ENCODE assay signal across 8 cellular contexts in genomic region chr2:26745609-26746327, GRCh38. TPM values are rescaled to one million over a fixed set of nuclear protein-coding genes. Genes with fewer than 3 reads are reported as not detected.
DNase-seq lines count a peak whose midpoint lies in the region; ATAC-seq, FAIRE-seq and TF ChIP-seq lines count a peak whose summit lies in the region.

No MANE protein-coding gene starts in this region.

- peak; percentile 93 for TF ChIP-seq CTCF in KMS-11 (conservative IDR thresholded peaks at IDR 0.05; ENCODE audit: low read depth, low read length)
- peak; percentile 93 for TF ChIP-seq CTCF in PC-3 (conservative IDR thresholded peaks at IDR 0.05; ENCODE audit: low read depth, low read length)
- TF ChIP-seq CTCF in fibroblast of mammary gland (conservative IDR thresholded peaks at IDR 0.05; ENCODE audit: control insufficient read depth, insufficient read depth, low read depth, low read length) = peak; percentile 95
- TF ChIP-seq CTCF in neural cell (IDR thresholded peaks at IDR 0.05; ENCODE audit: poor library complexity, severe bottlenecking) = peak; percentile 96

- no peak overlapping the region for H3K4me3 Mint-ChIP-seq in activated T-cell treated with anti-CD3 and anti-CD28 coated beads, Interleukin-2, amount 50 U/mL, for 4 hours

- CTCF ChIA-PET in PC-3 (lab: Charles Lee) = interaction anchor here (0.6 to 2.4 kb wide), 3 partner anchors 130 to 164 kb away, joined by 3 to 20 read pairs (median 4); no protein-coding TSS in a partner anchor

- H3K4me2 ChIP-seq in KMS-11 (no peak overlapping the region), PC-3 (ENCODE audit: low read length) (no peak overlapping the region), neural cell (ENCODE audit: low read length) (no peak overlapping the region)

- peak; percentile 95 for TF ChIP-seq RAD21 in neural cell (conservative IDR thresholded peaks at IDR 0.05)

- BruUV-seq in PC-3 (replicated peaks; lab: Mats Ljungman, UMichigan) = no TSS peak

- H3K79me2 ChIP-seq in KMS-11 (ENCODE audit: insufficient read depth, low read depth) (no peaks in the 10 kb centered on the region), PC-3 (ENCODE audit: low read length) (no peaks in the 10 kb centered on the region), neural cell (replicated peaks; ENCODE audit: insufficient read depth, low read length) (no peaks in the 10 kb centered on the region)

- no peaks in the 10 kb centered on the region; the same call in 1 of the 2 replicates for H3K27me3 ChIP-seq in KMS-11 (ENCODE audit: insufficient read depth, low read depth)
- H3K27me3 ChIP-seq in PC-3 (ENCODE audit: low read length) = no peaks in the 10 kb centered on the region
- H3K27me3 ChIP-seq in neural cell (ENCODE audit: insufficient read depth, low read depth, low read length) = no peaks in the 10 kb centered on the region

- no peak overlapping the region for H3K27ac ChIP-seq in KMS-11
- no peak overlapping the region for H3K27ac ChIP-seq in PC-3 (ENCODE audit: low read length)
- no peak overlapping the region for H3K27ac ChIP-seq in neural cell (ENCODE audit: low read length)

- intact Hi-C loops in PC-3 (cut with micrococcal nuclease) = loop anchor here (1.0 kb wide), 1 partner anchor 140 kb away; no protein-coding TSS in a partner anchor

- FAIRE-seq in G401.6 (lab: Jason Lieb, UNC) = peak; percentile 60

- H3K27me3 Mint-ChIP-seq in activated T-cell treated with anti-CD3 and anti-CD28 coated beads, Interleukin-2, amount 50 U/mL, for 4 hours (ENCODE audit: low read depth) = no peaks in the 10 kb centered on the region

- no peaks in the 10 kb centered on the region for H3K36me3 Mint-ChIP-seq in activated T-cell treated with anti-CD3 and anti-CD28 coated beads, Interleukin-2, amount 50 U/mL, for 4 hours (ENCODE audit: insufficient read depth)

- no peak for TF ChIP-seq EP300 in neural cell (conservative IDR thresholded peaks at IDR 0.05; ENCODE audit: poor library complexity, severe bottlenecking)

- H3K4me3 ChIP-seq in KMS-11 (IDR thresholded peaks at IDR 0.05; ENCODE audit: insufficient read depth, low read depth, low read length) = no peak overlapping the region
- H3K4me3 ChIP-seq in PC-3 (ENCODE audit: low read length) = no peak overlapping the region
- no peak overlapping the region for H3K4me3 ChIP-seq in fibroblast of mammary gland (ENCODE audit: control insufficient read depth, low read depth, low read length)
- no peak overlapping the region for H3K4me3 ChIP-seq in neural cell (ENCODE audit: low read length)

- H3K4me1 ChIP-seq in KMS-11 (ENCODE audit: low read depth, poor library complexity, severe bottlenecking) = no peaks in the 10 kb centered on the region
- H3K4me1 ChIP-seq in PC-3 (ENCODE audit: insufficient read depth, low read length) = no peaks in the 10 kb centered on the region

- H4K20me1 ChIP-seq in KMS-11 (ENCODE audit: insufficient read depth) (no peaks in the 10 kb centered on the region), PC-3 (ENCODE audit: low read length) (no peaks in the 10 kb centered on the region), neural cell (ENCODE audit: insufficient read depth) (no peaks in the 10 kb centered on the region)

- POLR2A ChIA-PET in PC-3 (lab: Charles Lee; ENCODE audit: unreplicated experiment) = no interaction called here

- DNase-seq in PC-3 (peak; percentile 86), fibroblast of mammary gland (ENCODE audit: low read depth) (peak; percentile 79)
- DNase-seq in activated T-cell treated with anti-CD3 and anti-CD28 coated beads, Interleukin-2, amount 50 U/mL, for 4 hours = peak; percentile 73
- DNase-seq in stimulated activated naive CD8-positive, alpha-beta T cell treated with anti-CD3 and anti-CD28 coated beads, Interleukin-15, Interleukin-2, amounts not matched to agents 100 U/mL and 50 U/mL, for 24 hours = peak; percentile 88

- H3K9me3 ChIP-seq in PC-3 (ENCODE audit: low read length) = no peaks in the 10 kb centered on the region
- no peaks in the 10 kb centered on the region for H3K9me3 ChIP-seq in neural cell (ENCODE audit: low read length)

- no peaks in the 10 kb centered on the region for H3K36me3 ChIP-seq in KMS-11 (ENCODE audit: insufficient read depth)
- no peaks in the 10 kb centered on the region for H3K36me3 ChIP-seq in PC-3 (ENCODE audit: low read depth, low read length)
- H3K36me3 ChIP-seq in neural cell (ENCODE audit: insufficient read depth, low read length) = no peaks in the 10 kb centered on the region

- H3F3A ChIP-seq in PC-3 (ENCODE audit: low read length, unreplicated experiment) (no peaks in the 10 kb centered on the region), neural cell (ENCODE audit: insufficient read depth, low read length, poor library complexity, severe bottlenecking) (no peaks in the 10 kb centered on the region)

- H3K9ac ChIP-seq in KMS-11 = no peak overlapping the region
- H3K9ac ChIP-seq in PC-3 (ENCODE audit: low read length) = no peak overlapping the region
- H3K9ac ChIP-seq in neural cell (ENCODE audit: low read length) = no peak overlapping the region

- peaks cover 2% of the 10 kb centered on the region for H3K4me1 Mint-ChIP-seq in activated T-cell treated with anti-CD3 and anti-CD28 coated beads, Interleukin-2, amount 50 U/mL, for 4 hours (ENCODE audit: low read depth)

- ATAC-seq in PC-3 (peak; percentile 97), GM19035 (IDR thresholded peaks at IDR 0.05; ENCODE audit: unreplicated experiment) (no peak)
- ATAC-seq in activated T-cell treated with anti-CD3 and anti-CD28 coated beads, Interleukin-2, amount 50 U/mL, for 4 hours = peak; percentile 77
- ATAC-seq in stimulated activated naive CD8-positive, alpha-beta T cell treated with anti-CD3 and anti-CD28 coated beads, Interleukin-15, Interleukin-2, amounts not matched to agents 100 U/mL and 50 U/mL, for 24 hours = peak; percentile 78

- no peak overlapping the region for H2AFZ ChIP-seq in KMS-11 (ENCODE audit: low read depth)
- H2AFZ ChIP-seq in PC-3 (ENCODE audit: low read length) = no peak overlapping the region
- no peak overlapping the region for H2AFZ ChIP-seq in neural cell (ENCODE audit: low read depth, low read length)

- no peaks in the 10 kb centered on the region for H3K9me3 Mint-ChIP-seq in activated T-cell treated with anti-CD3 and anti-CD28 coated beads, Interleukin-2, amount 50 U/mL, for 4 hours

- H3K9me2 ChIP-seq in PC-3 (replicated peaks; ENCODE audit: low read length) (no peaks in the 10 kb centered on the region), neural cell (ENCODE audit: insufficient read depth, low read length) (no peaks in the 10 kb centered on the region)

TF ChIP-seq in neural cell, 6 proteins besides CTCF, POLR2A, EP300 and RAD21:
- TF ChIP-seq EZH2 (IDR thresholded peaks at IDR 0.05; ENCODE audit: borderline replicate concordance, insufficient read depth, low read length, poor library complexity, severe bottlenecking) (no peak), POLR2AphosphoS5 (IDR thresholded peaks at IDR 0.05) (no peak), REST (IDR thresholded peaks at IDR 0.05; ENCODE audit: borderline replicate concordance) (no peak), TAF1 (IDR thresholded peaks at IDR 0.05; ENCODE audit: low read depth) (no peak), SMC3 (conservative IDR thresholded peaks at IDR 0.05; ENCODE audit: poor library complexity) (peak; percentile 95), MXI1 (conservative IDR thresholded peaks at IDR 0.05; ENCODE audit: poor library complexity, severe bottlenecking) (no peak)

RNA-seq across cellular contexts. Expression of gene SLC35F6, which starts 18.3 kb away (rescaled TPM):
- 33.9 and 43.8 TPM in 2 replicates for total RNA-seq in PC-3 (2014; rRNA removed)
- total RNA-seq in activated T-cell treated with anti-CD3 and anti-CD28 coated beads, Interleukin-2, amount 50 U/mL, for 4 hours = 10 to 100 TPM in 2 of 3 donors, 1 to 10 TPM in 1; 9.2 to 12.5 (median 11.6) TPM
- polyA plus RNA-seq in neural cell = 10.8 and 21.2 TPM in 2 replicates
- 30.0 and 33.6 TPM in 2 replicates for polyA minus RNA-seq in neural cell

RNA-seq across cellular contexts. Expression of gene CENPA, which starts 40.1 kb away (rescaled TPM):
- 40.8 and 42.4 TPM in 2 replicates for total RNA-seq in PC-3 (2014; rRNA removed)
- total RNA-seq in activated T-cell treated with anti-CD3 and anti-CD28 coated beads, Interleukin-2, amount 50 U/mL, for 4 hours = 1 to 10 TPM in 1 of 3 donors, under 1 TPM in 2; 0.82 to 1.8 (median 0.82) TPM
- 0.54 and 2.1 TPM in 2 replicates for polyA plus RNA-seq in neural cell
- polyA minus RNA-seq in neural cell = 0.49 TPM in 1 of 2 replicates, not detected in the other

RNA-seq across cellular contexts. Expression of gene KCNK3, which starts 53.2 kb away (rescaled TPM):
- 0.04 and 0.69 TPM in 2 replicates for total RNA-seq in PC-3 (2014; rRNA removed)
- under 1 TPM; 0.08 to 0.16 (median 0.08) TPM for total RNA-seq in activated T-cell treated with anti-CD3 and anti-CD28 coated beads, Interleukin-2, amount 50 U/mL, for 4 hours
- 12.9 and 14.0 TPM in 2 replicates for polyA plus RNA-seq in neural cell
- 20.7 and 22.4 TPM in 2 replicates for polyA minus RNA-seq in neural cell

Comparison
In these comparisons a context has a peak if more than half of its experiments do, and no peak if none do; other contexts are left out.
1. RNA of gene CENPA, which starts 40.1 kb away (total RNA-seq): 40.8 to 42.4 TPM in PC-3; 0.82 to 1.8 TPM in activated T-cell treated with anti-CD3 and anti-CD28 coated beads, Interleukin-2, amount 50 U/mL, for 4 hours; every median in the first group is over 10 times any median in the second.
2. Peak in every context shown above with its lines, with median percentiles within 50 percentile points of each other: CTCF ChIP-seq and DNase-seq.